ENCODE assay signal across 10 cellular contexts in genomic region chr9:5714501-5715401, GRCh38.
DNase-seq lines count a peak whose midpoint lies in the region; ATAC-seq and TF ChIP-seq lines count a peak whose summit lies in the region.
"Had no signal": no experiment of that assay in that cellular context is flagged by ENCODE, and none has a peak within 500 bp of the region (broad histone marks: within the 10 kb centered on the region; RNA-seq: fewer than 3 reads in every experiment).

No MANE protein-coding gene starts in this region.

- H3K36me3 ChIP-seq in psoas muscle (ENCODE audit: insufficient read depth in 1 of 2, low read depth in 1 of 2) = peaks cover 0 to 36% of the 10 kb centered on the region in 2 donors
- H3K36me3 ChIP-seq: neutrophil had no signal

- no peaks in the 10 kb centered on the region for H3K4me1 Mint-ChIP-seq in endothelial cell (ENCODE audit: unreplicated experiment)

- WGBS in psoas muscle, 3 donors = 71 to 72% (median 72%) methylated on average over 4 of the region's 4 CpGs

- H3K27me3 ChIP-seq in psoas muscle (ENCODE audit: insufficient read depth in 3 of 3, low read length in 2 of 3) = no peaks in the 10 kb centered on the region
- H3K27me3 ChIP-seq: neutrophil had no signal

- H3K36me3 Mint-ChIP-seq in endothelial cell (ENCODE audit: low read depth, unreplicated experiment) = peaks cover 32% of the 10 kb centered on the region

- TF ChIP-seq CTCF in GM13976 (IDR thresholded peaks at IDR 0.05; ENCODE audit: borderline replicate concordance, control extremely low read depth, extremely low read depth, insufficient read depth, missing control alignments) = peak; percentile 15
- TF ChIP-seq CTCF in endothelial cell (IDR thresholded peaks at IDR 0.05; ENCODE audit: unreplicated experiment) = peak; percentile 63
- peak; percentile 28 for TF ChIP-seq CTCF in psoas muscle (IDR thresholded peaks at IDR 0.05)

- H3K27ac Mint-ChIP-seq in endothelial cell (ENCODE audit: unreplicated experiment) = no peak overlapping the region
- H3K27ac Mint-ChIP-seq: activated naive CD8-positive, alpha-beta T cell treated with anti-CD3 and anti-CD28 coated beads, Interleukin-2, amount 10 ng/mL, durations not matched to agents 7 days and 5 days had no signal

- H3K4me1 ChIP-seq in psoas muscle = peaks cover 10% of the 10 kb centered on the region

- intact Hi-C loops in psoas muscle (cut with DNase I) = loop anchor here in 1 of 2 donors (10.0 kb wide), 1 partner anchor 270 kb away; no protein-coding TSS in a partner anchor

- no peaks in the 10 kb centered on the region for H3K9me3 Mint-ChIP-seq in endothelial cell (ENCODE audit: unreplicated experiment)

- H3K27me3 Mint-ChIP-seq in endothelial cell (ENCODE audit: unreplicated experiment) = no peaks in the 10 kb centered on the region
- H3K27me3 Mint-ChIP-seq: activated naive CD8-positive, alpha-beta T cell treated with anti-CD3 and anti-CD28 coated beads, Interleukin-2, amount 10 ng/mL, durations not matched to agents 7 days and 5 days had no signal

- H3K4me3 Mint-ChIP-seq in endothelial cell (ENCODE audit: unreplicated experiment) = no peak overlapping the region
- H3K4me3 Mint-ChIP-seq: activated naive CD8-positive, alpha-beta T cell treated with anti-CD3 and anti-CD28 coated beads, Interleukin-2, amount 10 ng/mL, durations not matched to agents 7 days and 5 days had no signal

- in situ Hi-C loops in GM13976 (cut with MboI; ENCODE audit: low sequenced_read_pairs, unreplicated experiment) = no loop called here

- H3K9me3 ChIP-seq in psoas muscle = no peaks in the 10 kb centered on the region
- H3K9me3 ChIP-seq: neutrophil had no signal

- H3K27ac ChIP-seq in psoas muscle = no peak overlapping the region
- H3K27ac ChIP-seq: neutrophil had no signal

- no peak overlapping the region for H3K4me3 ChIP-seq in psoas muscle

- ATAC-seq in psoas muscle = peak in 2 of 4 donors; percentile 33 to 42
- no peak for ATAC-seq in GM19395 (IDR thresholded peaks at IDR 0.05; ENCODE audit: unreplicated experiment)
- ATAC-seq in HG03571 (IDR thresholded peaks at IDR 0.05; ENCODE audit: unreplicated experiment) = no peak

- no peak for DNase-seq in GM13976 (ENCODE audit: low spot score)
- DNase-seq in NCI-H2171 (lab: John Stamatoyannopoulos, UW) = peak; percentile 37
- peak; percentile 8 for DNase-seq in endothelial cell (ENCODE audit: low spot score)
- no peak for DNase-seq in psoas muscle
- DNase-seq in NOMO-1 (lab: John Stamatoyannopoulos, UW; ENCODE audit: unreplicated experiment in 2 of 2) = no peak
- DNase-seq in COLO668 (lab: John Stamatoyannopoulos, UW; ENCODE audit: unreplicated experiment) = no peak
- DNase-seq: activated naive CD8-positive, alpha-beta T cell treated with anti-CD3 and anti-CD28 coated beads, Interleukin-2, amount 10 ng/mL, durations not matched to agents 7 days and 5 days had no signal

Comparison
In these comparisons a context has a peak if more than half of its experiments do, and no peak if none do; other contexts are left out.
1. DNase-seq: peak in NCI-H2171 (single experiment) and endothelial cell (single experiment); none in GM13976 (single experiment), psoas muscle (0 of 2), NOMO-1 (0 of 2) and COLO668 (single experiment).
2. Peak in every context shown above with its lines, with median percentiles within 50 percentile points of each other: CTCF ChIP-seq.